ENCODE assay signal across 9 cellular contexts in genomic region chr1:9009438-9010366, GRCh38. TPM values are rescaled to one million over a fixed set of nuclear protein-coding genes. Genes with fewer than 3 reads are reported as not detected.
DNase-seq lines count a peak whose midpoint lies in the region; ATAC-seq and TF ChIP-seq lines count a peak whose summit lies in the region.
"Had no signal": no experiment of that assay in that cellular context is flagged by ENCODE, and none has a peak within 500 bp of the region (broad histone marks: within the 10 kb centered on the region; RNA-seq: fewer than 3 reads in every experiment).

No MANE protein-coding gene starts in this region.

- TF ChIP-seq POLR2A in GM19193 (IDR thresholded peaks at IDR 0.05; ENCODE audit: extremely low read depth, insufficient read depth, insufficient read length): peak; percentile 24

- TF ChIP-seq CTCF in AG09309 (IDR thresholded peaks at IDR 0.05; ENCODE audit: control insufficient read depth, insufficient read depth, low read depth, low read length, missing control alignments) (peak; percentile 67), foreskin keratinocyte (conservative IDR thresholded peaks at IDR 0.05) (peak; percentile 63)

- no peaks in the 10 kb centered on the region for H3K4me1 ChIP-seq in foreskin keratinocyte

- no peaks in the 10 kb centered on the region for H3K27me3 ChIP-seq in foreskin keratinocyte

- ATAC-seq in foreskin keratinocyte: peak; percentile 23
- ATAC-seq in HG02759 (IDR thresholded peaks at IDR 0.05; ENCODE audit: unreplicated experiment): no peak
- ATAC-seq in GM18907 (IDR thresholded peaks at IDR 0.05; ENCODE audit: unreplicated experiment): no peak

- DNase-seq in AG09309 (ENCODE audit: low read depth) (no peak), SW480 (ENCODE audit: low spot score) (peak; percentile 74), foreskin keratinocyte (no peak), DMS114 treated with DMSO at 0.1 percent for 48 hours (lab: John Stamatoyannopoulos, UW; ENCODE audit: unreplicated experiment) (no peak)
- peak; percentile 23 for DNase-seq in stimulated activated CD4-positive, alpha-beta T cell treated with anti-CD3 and anti-CD28 coated beads, Interleukin-4, amount 100 ng/mL, for 1 hour

- no peak overlapping the region for H3K27ac ChIP-seq in foreskin keratinocyte
- H3K27ac ChIP-seq: epithelial cell of prostate had no signal

- H3K4me3 ChIP-seq in AG09309 (ENCODE audit: control insufficient read depth, low read depth, low read length): no peak overlapping the region

RNA-seq across cellular contexts. Expression of gene SLC2A7, which starts 16.5 kb away (rescaled TPM):
- not detected in 2 replicates for total RNA-seq in foreskin keratinocyte
- not detected in 2 replicates for polyA plus RNA-seq in foreskin keratinocyte

RNA-seq across cellular contexts. Expression of gene SLC2A5, which starts 59.7 kb away (rescaled TPM):
- total RNA-seq in foreskin keratinocyte: 0.11 and 0.14 TPM in 2 replicates
- 0.06 and 0.07 TPM in 2 replicates for polyA plus RNA-seq in foreskin keratinocyte

Comparison
In these comparisons a context has a peak if more than half of its experiments do, and no peak if none do; other contexts are left out.
1. DNase-seq: peak in SW480 (single experiment) and stimulated activated CD4-positive, alpha-beta T cell treated with anti-CD3 and anti-CD28 coated beads, Interleukin-4, amount 100 ng/mL, for 1 hour (single experiment); none in AG09309 (single experiment), foreskin keratinocyte (0 of 2) and DMS114 treated with DMSO at 0.1 percent for 48 hours (single experiment).